In genomic region chr6:37696841-37697735, GRCh38 we compare ENCODE assay signal across 8 cellular contexts. TPM values are rescaled to one million over a fixed set of nuclear protein-coding genes. Genes with fewer than 3 reads are reported as not detected.
DNase-seq lines count a peak whose midpoint lies in the region; ATAC-seq and TF ChIP-seq lines count a peak whose summit lies in the region.

No MANE protein-coding gene starts in this region.

- H3K9me3 ChIP-seq in SJSA1 (replicated peaks) = peaks cover 5% of the 10 kb centered on the region; the same call in 1 of the 2 replicates

- peaks cover 28% of the 10 kb centered on the region for H3K4me1 ChIP-seq in SJSA1 (replicated peaks)

- peaks cover 3% of the 10 kb centered on the region; the same call in 1 of the 2 replicates for H3K36me3 ChIP-seq in SJSA1

- no peak overlapping the region for H3K27ac ChIP-seq in SJSA1

- ATAC-seq in HG02610 (IDR thresholded peaks at IDR 0.05; ENCODE audit: unreplicated experiment) = no peak

- peak overlapping the region; percentile 47 for H3K4me3 ChIP-seq in SJSA1
- peak overlapping the region; percentile 62 for H3K4me3 ChIP-seq in astrocyte of the cerebellum (ENCODE audit: low read depth, low read length)

- no peak for TF ChIP-seq CTCF in astrocyte of the cerebellum (IDR thresholded peaks at IDR 0.05; ENCODE audit: low read depth, low read length, missing control alignments)

- in situ Hi-C loops in astrocyte of the cerebellum (cut with HindIII; ENCODE audit: low sequenced_read_pairs) = no loop called here

- DNase-seq in activated T-cell treated with anti-CD3 and anti-CD28 coated beads for 1 hour (ENCODE audit: low read depth) = peak; percentile 33
- no peak for DNase-seq in activated T-cell treated with anti-CD3 and anti-CD28 coated beads for 4 hours
- peak in 1 of 2 experiments; percentile 56 for DNase-seq in SJSA1 (ENCODE audit: low read depth in 1 of 2, low spot score in 2 of 2)
- no peak for DNase-seq in astrocyte of the cerebellum (ENCODE audit: low read depth)
- peak; percentile 26 for DNase-seq in iris pigment epithelial cell (ENCODE audit: low read depth)
- peak; percentile 47 for DNase-seq in stimulated activated CD4-positive, alpha-beta T cell treated with anti-CD3 and anti-CD28 coated beads, Interleukin-4, amount 100 ng/mL, for 1 hour
- DNase-seq in HCEC 1CT = no peak

- H3K27me3 ChIP-seq in SJSA1 (replicated peaks) = peaks cover 29% of the 10 kb centered on the region

RNA-seq across cellular contexts. Expression of gene MDGA1, which starts 0.6 kb away (rescaled TPM):
- total RNA-seq in SJSA1 (2014; rRNA removed; shearing (Covaris generic)) = 1.5 and 2.2 TPM in 2 replicates

Comparison
In these comparisons a context has a peak if more than half of its experiments do, and no peak if none do; other contexts are left out.
1. DNase-seq: peak in activated T-cell treated with anti-CD3 and anti-CD28 coated beads for 1 hour (single experiment), iris pigment epithelial cell (single experiment) and stimulated activated CD4-positive, alpha-beta T cell treated with anti-CD3 and anti-CD28 coated beads, Interleukin-4, amount 100 ng/mL, for 1 hour (single experiment); none in activated T-cell treated with anti-CD3 and anti-CD28 coated beads for 4 hours (single experiment), astrocyte of the cerebellum (single experiment) and HCEC 1CT (single experiment).